8 cellular contexts compared by ENCODE assay signal in the genomic region with DNA sequence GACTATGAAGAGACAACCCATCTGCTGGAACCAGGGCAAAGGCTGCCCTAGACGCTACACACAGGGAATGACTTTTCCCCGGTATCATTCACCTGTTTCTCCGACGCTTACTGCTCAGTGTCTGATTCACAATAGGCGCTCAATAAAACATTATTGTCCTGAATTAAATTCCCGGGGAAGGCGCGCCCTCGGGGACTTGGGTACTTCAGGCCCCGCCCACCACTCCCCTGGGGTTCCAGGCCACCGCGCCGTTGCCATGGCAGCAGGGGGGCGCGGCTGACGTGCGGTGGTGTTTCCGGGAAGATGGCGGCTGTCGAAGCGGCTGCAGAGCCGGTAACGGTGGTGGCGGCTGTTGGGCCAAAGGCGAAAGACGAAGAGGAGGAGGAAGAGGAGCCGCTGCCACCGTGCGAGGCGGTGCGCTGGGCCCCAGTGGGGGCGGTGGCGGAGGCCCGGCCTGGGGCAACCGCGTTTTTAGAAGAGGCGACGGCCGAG. TPM values are rescaled to one million over a fixed set of nuclear protein-coding genes. Genes with fewer than 3 reads are reported as not detected.
A peak's percentile ranks its signal among the peaks of the same experiment; 100 is the strongest.
DNase-seq lines count a peak whose midpoint lies in the region; ATAC-seq and TF ChIP-seq lines count a peak whose summit lies in the region.

TSS of gene RUNDC1 (plus strand) at position 292 of the 492 bp plus-strand sequence. CDS start at position 304, 12 bp downstream.

- ATAC-seq in GM18861 (IDR thresholded peaks at IDR 0.05; ENCODE audit: unreplicated experiment) (peak; percentile 43), HG03175 (IDR thresholded peaks at IDR 0.05; ENCODE audit: unreplicated experiment) (peak; percentile 71), left lobe of liver (peak; percentile 95)

- intact Hi-C loops in colonic mucosa (cut with DNase I): no loop called here

- no peaks in the 10 kb centered on the region for H3K9me3 ChIP-seq in colonic mucosa

- TF ChIP-seq CTCF in colonic mucosa (IDR thresholded peaks at IDR 0.05): no peak

- H3K4me3 ChIP-seq in colonic mucosa: peak within 1 kb of the TSS; percentile 96

- peak; percentile 79 for DNase-seq in A172 (ENCODE audit: low spot score)
- DNase-seq in NCI-H510A (lab: John Stamatoyannopoulos, UW): peak; percentile 86
- peak; percentile 93 for DNase-seq in activated CD4-positive, alpha-beta T cell treated with anti-CD3 and anti-CD28 coated beads for 48 hours
- DNase-seq in colonic mucosa: peak; percentile 97
- DNase-seq in left lobe of liver (ENCODE audit: low spot score): peak; percentile 93
- peak; percentile 93 to 95 for DNase-seq in stimulated activated CD4-positive, alpha-beta T cell treated with anti-CD3 and anti-CD28 coated beads, Interleukin-2, amount 100 ng/mL, for 24 hours

- peak within 1 kb of the TSS; percentile 86 to 88 for H3K9ac ChIP-seq in colonic mucosa (ENCODE audit: low read depth in 2 of 2, low read length in 2 of 2)

- no peaks in the 10 kb centered on the region for H3K27me3 ChIP-seq in colonic mucosa

- H3K27ac ChIP-seq in colonic mucosa: peak within 1 kb of the TSS; percentile 97

- peaks cover 19% of the 10 kb centered on the region for H3K4me1 ChIP-seq in colonic mucosa

- no peaks in the 10 kb centered on the region for H3K36me3 ChIP-seq in colonic mucosa

RNA-seq across cellular contexts. Expression of gene RUNDC1, which starts in this region (rescaled TPM):
- total RNA-seq in A172 (2014; rRNA removed; shearing (Covaris generic)): 7.4 and 8.5 TPM in 2 replicates
- total RNA-seq in colonic mucosa (10 to 100 TPM; 18.7 to 22.3 TPM), left lobe of liver (5.3 TPM)

Comparison
In these comparisons a context has a peak if more than half of its experiments do, and no peak if none do; other contexts are left out.
1. Peak in every context shown above with its lines: DNase-seq, ATAC-seq, H3K4me3 ChIP-seq and H3K27ac ChIP-seq.
2. ATAC-seq: peak in every context shown above with its lines; median percentile 95 in left lobe of liver; 71 in HG03175; 43 in GM18861.